28 cellular contexts compared by ENCODE assay signal in genomic region chr16:12171706-12172105, GRCh38.
DNase-seq lines count a peak whose midpoint lies in the region; ATAC-seq, FAIRE-seq and TF ChIP-seq lines count a peak whose summit lies in the region.
"Had no signal": no experiment of that assay in that cellular context is flagged by ENCODE, and none has a peak within 500 bp of the region (broad histone marks: within the 10 kb centered on the region; RNA-seq: fewer than 3 reads in every experiment).

No MANE protein-coding gene starts in this region.

- peak overlapping the region; percentile 19; the same call in 1 of the 2 replicates for H3K9ac ChIP-seq in GM23248
- H3K9ac ChIP-seq in astrocyte (ENCODE audit: low read length): no peak overlapping the region
- no peak overlapping the region for H3K9ac ChIP-seq in neuronal stem cell (ENCODE audit: low read depth, low read length, poor library complexity)
- no peak overlapping the region for H3K9ac ChIP-seq in smooth muscle cell (ENCODE audit: low read depth)

- no peak overlapping the region for H2BK5ac ChIP-seq in neuronal stem cell (ENCODE audit: low read length)

- peaks cover 6% of the 10 kb centered on the region for H3K36me3 Mint-ChIP-seq in astrocyte (ENCODE audit: low read depth, unreplicated experiment)

- peaks cover 2% of the 10 kb centered on the region for H3K27me3 Mint-ChIP-seq in astrocyte (ENCODE audit: low read depth, unreplicated experiment)

- H3K4me3 ChIP-seq in GM23248: no peak overlapping the region
- no peak overlapping the region for H3K4me3 ChIP-seq in astrocyte (ENCODE audit: insufficient read depth, low read depth, low read length)
- no peak overlapping the region for H3K4me3 ChIP-seq in neuronal stem cell (ENCODE audit: low read length in 2 of 2)
- no peak overlapping the region for H3K4me3 ChIP-seq in smooth muscle cell
- H3K4me3 ChIP-seq: A549, MG63, PC-9, SJSA1 had no signal

- H2BK120ac ChIP-seq in neuronal stem cell (ENCODE audit: low read depth, low read length): no peak overlapping the region

- no peak overlapping the region for H4K91ac ChIP-seq in neuronal stem cell (ENCODE audit: low read depth, low read length, poor library complexity)

- in situ Hi-C loops in GM23248 (cut with MboI): no loop called here

- H3K4me3 Mint-ChIP-seq in astrocyte (ENCODE audit: unreplicated experiment): no peak overlapping the region
- H3K4me3 Mint-ChIP-seq: CD14-positive monocyte; CD8-positive, alpha-beta memory T cell had no signal

- peak overlapping the region; percentile 71 for H2AK5ac ChIP-seq in neuronal stem cell (ENCODE audit: low read depth, low read length)

- no peaks in the 10 kb centered on the region for H3K9me3 ChIP-seq in GM23248 (ENCODE audit: low read depth)
- H3K9me3 ChIP-seq in astrocyte (ENCODE audit: insufficient read depth, low read depth, low read length): no peaks in the 10 kb centered on the region
- H3K9me3 ChIP-seq in neuronal stem cell (replicated peaks in 1 of 2; ENCODE audit: control insufficient read depth in 2 of 2, insufficient read depth in 1 of 2, low read depth in 1 of 2, low read length in 2 of 2): no peaks in the 10 kb centered on the region
- H3K9me3 ChIP-seq in smooth muscle cell (replicated peaks; ENCODE audit: low read depth): no peaks in the 10 kb centered on the region
- H3K9me3 ChIP-seq: A549, MG63, SJSA1 had no signal

- H2BK15ac ChIP-seq in neuronal stem cell (ENCODE audit: low read length): no peak overlapping the region

- no peaks in the 10 kb centered on the region for H3K9me3 Mint-ChIP-seq in astrocyte (ENCODE audit: unreplicated experiment)
- H3K9me3 Mint-ChIP-seq: CD14-positive monocyte; CD8-positive, alpha-beta memory T cell had no signal

- no peak for DNase-seq in GM23248
- no peak for DNase-seq in astrocyte (ENCODE audit: low read depth)
- no peak for DNase-seq in neuronal stem cell (ENCODE audit: low spot score)
- no peak for DNase-seq in smooth muscle cell (lab: John Stamatoyannopoulos, UW; ENCODE audit: unreplicated experiment)
- DNase-seq in COLO668 (lab: John Stamatoyannopoulos, UW; ENCODE audit: unreplicated experiment): no peak
- DNase-seq in RPMI8226: no peak
- DNase-seq: Calu3; CD8-positive, alpha-beta memory T cell; DMS79 treated with DMSO at 0.1 percent for 48 hours; GF-D8; H7; KG1; MG63; NCI-H1105 treated with DMSO at 0.1 percent for 48 hours; NCI-H146; NCI-H1930; NCI-H2107; NCI-H446; NCI-H526; NCI-H82; NK-92 treated with Interleukin-12 subunit alpha and Interleukin-12 subunit beta, amount 100 ng/mL, for 24 hours; PC-9; Right ventricle myocardium superior had no signal

- WGBS in GM23248 (ENCODE audit: low coverage in 1 of 2, low lambda C conversion rate in 2 of 2, missing lambda C conversion rate in 2 of 2), 2 experiments: 97% methylated on average over 6 of the region's 6 CpGs
- no CpG with 5 or more reads among the region's 6 CpGs for WGBS in neuronal stem cell (ENCODE audit: extremely low coverage in 2 of 2, insufficient read length in 2 of 2, insufficient replicate concordance in 1 of 2), 2 donors
- WGBS in smooth muscle cell (ENCODE audit: low lambda C conversion rate): 93% methylated on average over 6 of the region's 6 CpGs

- H3K36me3 ChIP-seq in GM23248 (ENCODE audit: low read depth) (no peaks in the 10 kb centered on the region), astrocyte (ENCODE audit: insufficient read depth, low read length) (no peaks in the 10 kb centered on the region), neuronal stem cell (replicated peaks in 1 of 2; ENCODE audit: control insufficient read depth in 2 of 2, insufficient read depth in 2 of 2, low read length in 2 of 2) (no peaks in the 10 kb centered on the region), smooth muscle cell (ENCODE audit: low read depth) (no peaks in the 10 kb centered on the region)
- H3K36me3 ChIP-seq: SJSA1 had no signal

- H3K18ac ChIP-seq in neuronal stem cell (ENCODE audit: low read length): no peak overlapping the region

- no peaks in the 10 kb centered on the region for H3K79me1 ChIP-seq in neuronal stem cell (ENCODE audit: low read depth, low read length)

- FAIRE-seq in astrocyte (lab: Jason Lieb, UNC): no peak
- FAIRE-seq: A549, GM12891 had no signal

- H3K4ac ChIP-seq in neuronal stem cell (ENCODE audit: low read length): no peak overlapping the region

- no peaks in the 10 kb centered on the region for H4K20me1 ChIP-seq in GM23248 (ENCODE audit: insufficient read depth)
- peaks cover 5% of the 10 kb centered on the region for H4K20me1 ChIP-seq in astrocyte (ENCODE audit: insufficient read depth, low read length)
- H4K20me1 ChIP-seq in smooth muscle cell (ENCODE audit: low read depth): no peaks in the 10 kb centered on the region

- TF ChIP-seq CTCF in astrocyte (IDR thresholded peaks at IDR 0.05; ENCODE audit: insufficient read depth, low read depth, low read length) (no peak), smooth muscle cell (IDR thresholded peaks at IDR 0.05; ENCODE audit: borderline replicate concordance, insufficient read depth, poor library complexity, severe bottlenecking) (no peak)

- 0 out of 2 replicates have a peak overlapping the region, but pooled peaks have one; percentile 27 for H3K27ac ChIP-seq in GM23248
- no peak overlapping the region for H3K27ac ChIP-seq in astrocyte (ENCODE audit: low read depth, low read length)
- no peak overlapping the region for H3K27ac ChIP-seq in neuronal stem cell (replicated peaks; ENCODE audit: low read length)
- H3K27ac ChIP-seq in smooth muscle cell (ENCODE audit: low read depth): peak overlapping the region; percentile 90
- H3K27ac ChIP-seq: A549, PC-9, SJSA1 had no signal

- peaks cover 26% of the 10 kb centered on the region for H3K4me1 Mint-ChIP-seq in astrocyte (ENCODE audit: low read depth, unreplicated experiment)

- H3K27me3 ChIP-seq in GM23248 (replicated peaks; ENCODE audit: insufficient read depth) (no peaks in the 10 kb centered on the region), astrocyte (ENCODE audit: insufficient read depth, low read length) (no peaks in the 10 kb centered on the region), neuronal stem cell (ENCODE audit: control insufficient read depth in 3 of 3, insufficient read depth in 3 of 3, low read depth in 1 of 3, low read length in 3 of 3) (no peaks in the 10 kb centered on the region), smooth muscle cell (ENCODE audit: low read depth) (no peaks in the 10 kb centered on the region)
- H3K27me3 ChIP-seq: MG63, SJSA1 had no signal

- H3K27ac Mint-ChIP-seq in astrocyte (ENCODE audit: unreplicated experiment): peak overlapping the region; percentile 55

- H3K23ac ChIP-seq in neuronal stem cell (ENCODE audit: low read depth, low read length, poor library complexity): no peak overlapping the region

- no peak overlapping the region for H3K14ac ChIP-seq in neuronal stem cell (ENCODE audit: low read length)

- H2AFZ ChIP-seq in GM23248: no peak overlapping the region
- no peak overlapping the region for H2AFZ ChIP-seq in astrocyte (ENCODE audit: low read depth, low read length)
- H2AFZ ChIP-seq in neuronal stem cell (ENCODE audit: low read length): no peak overlapping the region
- no peak overlapping the region for H2AFZ ChIP-seq in smooth muscle cell (ENCODE audit: low read depth)
- H2AFZ ChIP-seq: PC-9 had no signal

- H3K79me2 ChIP-seq in GM23248 (ENCODE audit: insufficient read depth) (0 out of 2 replicates have a peak, but pooled peaks cover under 1% of the 10 kb centered on the region), astrocyte (ENCODE audit: insufficient read depth, low read length) (no peaks in the 10 kb centered on the region), smooth muscle cell (ENCODE audit: low read depth) (no peaks in the 10 kb centered on the region)

- H3K9me2 ChIP-seq in GM23248 (ENCODE audit: insufficient read depth): no peaks in the 10 kb centered on the region

- H3F3A ChIP-seq in GM23248 (ENCODE audit: insufficient read depth) (peaks cover 16% of the 10 kb centered on the region; the same call in 1 of the 2 replicates), smooth muscle cell (ENCODE audit: low read depth) (peaks cover 10% of the 10 kb centered on the region)

- ATAC-seq in GM21447 (IDR thresholded peaks at IDR 0.05; ENCODE audit: unreplicated experiment): no peak
- ATAC-seq: A549 had no signal

- H3K4me1 ChIP-seq in GM23248 (ENCODE audit: insufficient read depth): peaks cover 9% of the 10 kb centered on the region
- peaks cover 4% of the 10 kb centered on the region for H3K4me1 ChIP-seq in astrocyte (ENCODE audit: insufficient read depth, low read length)
- H3K4me1 ChIP-seq in neuronal stem cell (ENCODE audit: control insufficient read depth in 2 of 2, insufficient read depth in 1 of 2, low read depth in 1 of 2, low read length in 2 of 2): peaks cover 4 to 11% of the 10 kb centered on the region in 2 donors
- H3K4me1 ChIP-seq in smooth muscle cell (ENCODE audit: low read depth): peaks cover 5% of the 10 kb centered on the region
- H3K4me1 ChIP-seq: A549, SJSA1 had no signal

- no peak overlapping the region for H3K4me2 ChIP-seq in GM23248 (ENCODE audit: unreplicated experiment)
- H3K4me2 ChIP-seq in astrocyte (ENCODE audit: low read length): no peak overlapping the region
- H3K4me2 ChIP-seq in neuronal stem cell (ENCODE audit: insufficient read depth, low read length, poor library complexity, severe bottlenecking): no peak overlapping the region
- H3K4me2 ChIP-seq in smooth muscle cell: no peak overlapping the region
- H3K4me2 ChIP-seq: A549, PC-9 had no signal

- H4K8ac ChIP-seq in neuronal stem cell (ENCODE audit: low read depth, low read length): no peak overlapping the region

- H2BK12ac ChIP-seq in neuronal stem cell (ENCODE audit: low read length): no peak overlapping the region

Comparison
In these comparisons a context has a peak if more than half of its experiments do, and no peak if none do; other contexts are left out.
1. H3K27ac ChIP-seq: peak in GM23248 (single experiment) and smooth muscle cell (single experiment); none in astrocyte (single experiment) and neuronal stem cell (single experiment).